In the genomic region with DNA sequence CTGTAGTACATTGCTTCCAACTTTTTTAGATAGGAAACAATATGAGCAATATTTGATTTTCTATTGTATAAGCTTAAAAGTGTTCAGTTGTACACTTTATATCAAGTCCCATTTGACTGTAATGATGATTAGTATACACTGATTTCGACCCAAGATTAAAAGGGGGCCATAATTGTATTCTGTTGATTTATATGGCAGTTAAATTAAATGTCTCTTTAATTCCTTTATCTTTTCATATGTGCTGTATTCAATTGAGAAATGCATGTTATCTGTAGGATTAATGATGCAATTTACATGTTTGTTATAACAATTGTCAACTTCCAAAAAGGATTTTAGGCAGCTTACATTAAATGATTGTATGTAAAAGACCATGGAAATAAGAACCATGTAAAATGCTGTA, we compare ENCODE assay signal across 24 cellular contexts.
DNase-seq lines count a peak whose midpoint lies in the region; ATAC-seq, FAIRE-seq and TF ChIP-seq lines count a peak whose summit lies in the region.
"Had no signal": no experiment of that assay in that cellular context is flagged by ENCODE, and none has a peak within 500 bp of the region (broad histone marks: within the 10 kb centered on the region; RNA-seq: fewer than 3 reads in every experiment).

No MANE protein-coding gene starts in this region.

- H3K9me1 ChIP-seq in K562 (ENCODE audit: control insufficient read depth, insufficient read depth, low read length) = no peaks in the 10 kb centered on the region

- no peak for DNase-seq in activated T-cell treated with anti-CD3 and anti-CD28 coated beads, Interleukin-2, amount 50 U/mL, for 72 hours
- DNase-seq in activated T-cell treated with anti-CD3 and anti-CD28 coated beads, Interleukin-2, amount 50 U/mL, for 4 hours = no peak
- DNase-seq in SK-N-SH (no peak), K562 (ENCODE audit: extremely low read depth in 1 of 4, low spot score in 3 of 4) (no peak), progenitor cell of endocrine pancreas (ENCODE audit: low spot score, unreplicated experiment) (no peak)
- DNase-seq: AML-193; Caco-2; Calu3; CD4-positive, alpha-beta T cell; CD8-positive, alpha-beta T cell; DMS79 treated with DMSO at 0.1 percent for 48 hours; GF-D8 had no signal

- no peaks in the 10 kb centered on the region for H3K27me3 Mint-ChIP-seq in activated T-cell treated with anti-CD3 and anti-CD28 coated beads, Interleukin-2, amount 50 U/mL, for 72 hours (ENCODE audit: low read depth)
- H3K27me3 Mint-ChIP-seq in activated T-cell treated with anti-CD3 and anti-CD28 coated beads, Interleukin-2, amount 50 U/mL, for 4 hours (ENCODE audit: low read depth) = no peaks in the 10 kb centered on the region
- no peaks in the 10 kb centered on the region for H3K27me3 Mint-ChIP-seq in progenitor cell of endocrine pancreas
- H3K27me3 Mint-ChIP-seq: B cell; CD4-positive, alpha-beta T cell had no signal

- TF ChIP-seq RAD21 in SK-N-SH (IDR thresholded peaks at IDR 0.05; ENCODE audit: low read length) (no peak), K562 (CRISPR knock-in tag; conservative IDR thresholded peaks at IDR 0.05 in 1 of 2, IDR thresholded peaks at IDR 0.05 in 1 of 2) (no peak)

- H2AFZ ChIP-seq in SK-N-SH (ENCODE audit: low read depth) (no peak overlapping the region), K562 (ENCODE audit: low read depth, low read length) (no peak overlapping the region)

- H3K4me1 ChIP-seq in SK-N-SH (ENCODE audit: control insufficient read depth in 1 of 2, insufficient read depth in 2 of 2, low read depth in 1 of 2, low read length in 1 of 2) (no peaks in the 10 kb centered on the region; a peak in 1 of 4 replicates), K562 (replicated peaks in 1 of 2; ENCODE audit: control insufficient read depth in 2 of 2, insufficient read depth in 2 of 2, low read length in 2 of 2) (peaks cover 0 to 3% of the 10 kb centered on the region in 2 experiments; a peak in 3 of 5 replicates)
- H3K4me1 ChIP-seq: A549 had no signal

- no peaks in the 10 kb centered on the region; the same call in 1 of the 2 replicates for H3K9me2 ChIP-seq in SK-N-SH

- no peaks in the 10 kb centered on the region for H3K9me3 Mint-ChIP-seq in activated T-cell treated with anti-CD3 and anti-CD28 coated beads, Interleukin-2, amount 50 U/mL, for 72 hours
- H3K9me3 Mint-ChIP-seq in activated T-cell treated with anti-CD3 and anti-CD28 coated beads, Interleukin-2, amount 50 U/mL, for 4 hours = no peaks in the 10 kb centered on the region
- no peaks in the 10 kb centered on the region for H3K9me3 Mint-ChIP-seq in progenitor cell of endocrine pancreas (ENCODE audit: low read depth)
- H3K9me3 Mint-ChIP-seq: CD4-positive, alpha-beta T cell; CD8-positive, alpha-beta T cell had no signal

- H3K36me3 Mint-ChIP-seq in activated T-cell treated with anti-CD3 and anti-CD28 coated beads, Interleukin-2, amount 50 U/mL, for 72 hours (ENCODE audit: insufficient read depth in 2 of 2) = no peaks in the 10 kb centered on the region
- peaks cover 13% of the 10 kb centered on the region for H3K36me3 Mint-ChIP-seq in activated T-cell treated with anti-CD3 and anti-CD28 coated beads, Interleukin-2, amount 50 U/mL, for 4 hours (ENCODE audit: insufficient read depth)
- H3K36me3 Mint-ChIP-seq in progenitor cell of endocrine pancreas (ENCODE audit: insufficient read depth) = peaks cover 6% of the 10 kb centered on the region

- H3K79me2 ChIP-seq in SK-N-SH (ENCODE audit: insufficient read depth) = no peaks in the 10 kb centered on the region
- no peaks in the 10 kb centered on the region for H3K79me2 ChIP-seq in K562 (ENCODE audit: control insufficient read depth, insufficient read depth, low read length)

- TF ChIP-seq CTCF in SK-N-SH (IDR thresholded peaks at IDR 0.05) (no peak), K562 (IDR thresholded peaks at IDR 0.05 in 2 of 3, conservative IDR thresholded peaks at IDR 0.05 in 1 of 3; ENCODE audit: insufficient read depth in 2 of 3, low read depth in 1 of 3, low read length in 3 of 3) (no peak), progenitor cell of endocrine pancreas (IDR thresholded peaks at IDR 0.05; ENCODE audit: unreplicated experiment) (no peak)

- H3K27me3 ChIP-seq in SK-N-SH (ENCODE audit: insufficient read depth) (no peaks in the 10 kb centered on the region), K562 (ENCODE audit: control insufficient read depth in 2 of 2, insufficient read depth in 2 of 2, low read length in 2 of 2) (no peaks in the 10 kb centered on the region)
- H3K27me3 ChIP-seq: BLaER1 treated with 17β-estradiol and CSF1 and Interleukin-3, amounts not matched to agents 10 nM and 100 nM had no signal

- no peak for TF ChIP-seq POLR2A in K562 (conservative IDR thresholded peaks at IDR 0.05)

- in situ Hi-C loops in K562 (cut with MboI) = no loop called here

- FAIRE-seq in K562 (lab: Jason Lieb, UNC) = no peak
- FAIRE-seq: A549, D721Med, G401.6, GM12891, GM19239 had no signal

- CTCF ChIA-PET in SK-N-SH (lab: Yijun Ruan, JAX) (interaction anchor here (0.9 kb wide), 1 partner anchor 17 kb away, joined by 3 read pairs; no protein-coding TSS in a partner anchor), K562 (lab: Yijun Ruan, JAX; ENCODE audit: low intra/inter-chr PET ratio) (no interaction called here)

- no peak overlapping the region for H3K27ac ChIP-seq in SK-N-SH (ENCODE audit: low read depth in 2 of 2, low read length in 1 of 2)
- H3K27ac ChIP-seq in K562 (ENCODE audit: extremely low read depth, low read depth, low read length) = no peak overlapping the region
- H3K27ac ChIP-seq: 22Rv1; A549; BLaER1 treated with 17β-estradiol and CSF1 and Interleukin-3, amounts not matched to agents 10 nM and 100 nM; C4-2B had no signal

- H3K4me3 Mint-ChIP-seq in activated T-cell treated with anti-CD3 and anti-CD28 coated beads, Interleukin-2, amount 50 U/mL, for 72 hours = no peak overlapping the region
- no peak overlapping the region for H3K4me3 Mint-ChIP-seq in activated T-cell treated with anti-CD3 and anti-CD28 coated beads, Interleukin-2, amount 50 U/mL, for 4 hours
- H3K4me3 Mint-ChIP-seq in progenitor cell of endocrine pancreas (ENCODE audit: low read depth) = no peak overlapping the region
- H3K4me3 Mint-ChIP-seq: B cell; CD4-positive, alpha-beta T cell; CD8-positive, alpha-beta T cell had no signal

- intact Hi-C loops in K562 (cut with micrococcal nuclease) = no loop called here

- no peaks in the 10 kb centered on the region for H3K36me3 ChIP-seq in SK-N-SH (replicated peaks in 1 of 2; ENCODE audit: control insufficient read depth in 1 of 2, insufficient read depth in 2 of 2, low read length in 1 of 2)
- no peaks in the 10 kb centered on the region for H3K36me3 ChIP-seq in K562 (ENCODE audit: control insufficient read depth, insufficient read depth, low read length)

- no peak overlapping the region for H3K4me3 ChIP-seq in SK-N-SH (ENCODE audit: low read depth in 2 of 2, low read length in 1 of 2)
- H3K4me3 ChIP-seq in K562 = no peak overlapping the region
- H3K4me3 ChIP-seq: A549; BLaER1 treated with 17β-estradiol and CSF1 and Interleukin-3, amounts not matched to agents 10 nM and 100 nM had no signal

- no peak for ATAC-seq in activated T-cell treated with anti-CD3 and anti-CD28 coated beads, Interleukin-2, amount 50 U/mL, for 72 hours (replicated peaks in 1 of 2)
- no peak for ATAC-seq in activated T-cell treated with anti-CD3 and anti-CD28 coated beads, Interleukin-2, amount 50 U/mL, for 4 hours
- ATAC-seq in K562 (no peak), HG02870 (IDR thresholded peaks at IDR 0.05; ENCODE audit: unreplicated experiment) (no peak), esophagus mucosa (no peak), HG03432 (IDR thresholded peaks at IDR 0.05; ENCODE audit: unreplicated experiment) (no peak)
- ATAC-seq: A549; CD8-positive, alpha-beta T cell had no signal

- no TSS peak for BruUV-seq in K562 (replicated peaks; lab: Mats Ljungman, UMichigan)

- POLR2A ChIA-PET in SK-N-SH (lab: Yijun Ruan, JAX) (no interaction called here), K562 (lab: Yijun Ruan, JAX) (interaction anchor here (0.7 to 1.2 kb wide), 2 partner anchors 11 to 727 kb away, joined by 3 read pairs; no protein-coding TSS in a partner anchor)

- H3K9me3 ChIP-seq in SK-N-SH = no peaks in the 10 kb centered on the region
- no peaks in the 10 kb centered on the region for H3K9me3 ChIP-seq in K562 (replicated peaks; ENCODE audit: control insufficient read depth, insufficient read depth, low read depth, low read length)
- H3K9me3 ChIP-seq: A549, Caco-2 had no signal

- H3F3A ChIP-seq in SK-N-SH (replicated peaks; ENCODE audit: insufficient read depth) = no peaks in the 10 kb centered on the region

- peak in 1 of 2 experiments; percentile 55; a peak in 2 of 4 replicates for TF ChIP-seq EP300 in SK-N-SH (IDR thresholded peaks at IDR 0.05; ENCODE audit: borderline replicate concordance in 1 of 2, low read depth in 1 of 2, low read length in 1 of 2)
- no peak for TF ChIP-seq EP300 in K562 (IDR thresholded peaks at IDR 0.05; ENCODE audit: low read length)

- H4K20me1 ChIP-seq in SK-N-SH (ENCODE audit: insufficient read depth) (no peaks in the 10 kb centered on the region), K562 (replicated peaks; ENCODE audit: control insufficient read depth, insufficient read depth, low read length) (no peaks in the 10 kb centered on the region)
- H4K20me1 ChIP-seq: BLaER1 treated with 17β-estradiol and CSF1 and Interleukin-3, amounts not matched to agents 10 nM and 100 nM had no signal

- 29% methylated on average over 1 of the region's 1 CpG for WGBS in SK-N-SH (ENCODE audit: low lambda C conversion rate)
- 42% methylated on average over 1 of the region's 1 CpG for WGBS in K562 (ENCODE audit: insufficient coverage, low coverage, missing lambda C conversion rate)

- H3K27ac Mint-ChIP-seq in activated T-cell treated with anti-CD3 and anti-CD28 coated beads, Interleukin-2, amount 50 U/mL, for 72 hours = peak overlapping the region; percentile 40
- peak overlapping the region; percentile 46 for H3K27ac Mint-ChIP-seq in progenitor cell of endocrine pancreas
- H3K27ac Mint-ChIP-seq: B cell; CD4-positive, alpha-beta T cell; CD8-positive, alpha-beta T cell had no signal

- H3K4me2 ChIP-seq in SK-N-SH (no peak overlapping the region), K562 (ENCODE audit: insufficient read depth, low read length) (no peak overlapping the region)
- H3K4me2 ChIP-seq: A549; BLaER1 treated with 17β-estradiol and CSF1 and Interleukin-3, amounts not matched to agents 10 nM and 100 nM had no signal

- no peak overlapping the region for H3K9ac ChIP-seq in SK-N-SH
- H3K9ac ChIP-seq in K562 (ENCODE audit: insufficient read depth in 1 of 2, low read depth in 2 of 2, low read length in 2 of 2) = no peak overlapping the region
- H3K9ac ChIP-seq: BLaER1 treated with 17β-estradiol and CSF1 and Interleukin-3, amounts not matched to agents 10 nM and 100 nM had no signal

- peaks cover 4% of the 10 kb centered on the region for H3K4me1 Mint-ChIP-seq in activated T-cell treated with anti-CD3 and anti-CD28 coated beads, Interleukin-2, amount 50 U/mL, for 72 hours (ENCODE audit: low read depth)
- peaks cover 2% of the 10 kb centered on the region for H3K4me1 Mint-ChIP-seq in activated T-cell treated with anti-CD3 and anti-CD28 coated beads, Interleukin-2, amount 50 U/mL, for 4 hours (ENCODE audit: low read depth)
- H3K4me1 Mint-ChIP-seq in progenitor cell of endocrine pancreas (ENCODE audit: low read depth) = peaks cover 59% of the 10 kb centered on the region
- H3K4me1 Mint-ChIP-seq: B cell had no signal

TF ChIP-seq in SK-N-SH, 30 proteins besides CTCF, POLR2A, EP300 and RAD21 (continues in another document):
- peak; percentile 64 for TF ChIP-seq GATA2 (CRISPR knock-in tag; IDR thresholded peaks at IDR 0.05)
